1 cellular context compared by ENCODE assay signal in genomic region chr6:137845460-137845859, GRCh38.
A peak's percentile ranks its signal among the peaks of the same experiment; 100 is the strongest.
TF ChIP-seq lines count a peak whose summit lies in the region.

No MANE protein-coding gene starts in this region.

TF ChIP-seq in K562, 482 proteins besides CTCF, POLR2A, EP300 and RAD21 (continued from another document):
- TF ChIP-seq, protein P1, sequence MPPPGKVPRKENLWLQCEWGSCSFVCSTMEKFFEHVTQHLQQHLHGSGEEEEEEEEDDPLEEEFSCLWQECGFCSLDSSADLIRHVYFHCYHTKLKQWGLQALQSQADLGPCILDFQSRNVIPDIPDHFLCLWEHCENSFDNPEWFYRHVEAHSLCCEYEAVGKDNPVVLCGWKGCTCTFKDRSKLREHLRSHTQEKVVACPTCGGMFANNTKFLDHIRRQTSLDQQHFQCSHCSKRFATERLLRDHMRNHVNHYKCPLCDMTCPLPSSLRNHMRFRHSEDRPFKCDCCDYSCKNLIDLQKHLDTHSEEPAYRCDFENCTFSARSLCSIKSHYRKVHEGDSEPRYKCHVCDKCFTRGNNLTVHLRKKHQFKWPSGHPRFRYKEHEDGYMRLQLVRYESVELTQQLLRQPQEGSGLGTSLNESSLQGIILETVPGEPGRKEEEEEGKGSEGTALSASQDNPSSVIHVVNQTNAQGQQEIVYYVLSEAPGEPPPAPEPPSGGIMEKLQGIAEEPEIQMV (tag; conservative IDR thresholded peaks at IDR 0.05; ENCODE audit: low read depth): no peak
- TF ChIP-seq ETV6 (IDR thresholded peaks at IDR 0.05; ENCODE audit: borderline replicate concordance in 1 of 2, low read depth in 2 of 2, low read length in 1 of 2): no peak
- no peak for TF ChIP-seq ETV6 (CRISPR knock-in tag; IDR thresholded peaks at IDR 0.05; ENCODE audit: borderline replicate concordance)
- TF ChIP-seq CEBPB (tag; IDR thresholded peaks at IDR 0.05): no peak
- no peak for TF ChIP-seq MECOM (CRISPR knock-in tag; IDR thresholded peaks at IDR 0.05)
- no peak for TF ChIP-seq ZBTB40 (IDR thresholded peaks at IDR 0.05)
- no peak for TF ChIP-seq ZBTB40 (CRISPR knock-in tag; IDR thresholded peaks at IDR 0.05)
- TF ChIP-seq SMC3 (conservative IDR thresholded peaks at IDR 0.05; ENCODE audit: insufficient read depth, low read depth, low read length): 0 out of 2 replicates have a peak, but pooled peaks have one; percentile 21
- TF ChIP-seq TSC22D4 (tag; IDR thresholded peaks at IDR 0.05): no peak
- no peak for TF ChIP-seq ATF4 (CRISPR knock-in tag; IDR thresholded peaks at IDR 0.05)
- TF ChIP-seq, protein P2, sequence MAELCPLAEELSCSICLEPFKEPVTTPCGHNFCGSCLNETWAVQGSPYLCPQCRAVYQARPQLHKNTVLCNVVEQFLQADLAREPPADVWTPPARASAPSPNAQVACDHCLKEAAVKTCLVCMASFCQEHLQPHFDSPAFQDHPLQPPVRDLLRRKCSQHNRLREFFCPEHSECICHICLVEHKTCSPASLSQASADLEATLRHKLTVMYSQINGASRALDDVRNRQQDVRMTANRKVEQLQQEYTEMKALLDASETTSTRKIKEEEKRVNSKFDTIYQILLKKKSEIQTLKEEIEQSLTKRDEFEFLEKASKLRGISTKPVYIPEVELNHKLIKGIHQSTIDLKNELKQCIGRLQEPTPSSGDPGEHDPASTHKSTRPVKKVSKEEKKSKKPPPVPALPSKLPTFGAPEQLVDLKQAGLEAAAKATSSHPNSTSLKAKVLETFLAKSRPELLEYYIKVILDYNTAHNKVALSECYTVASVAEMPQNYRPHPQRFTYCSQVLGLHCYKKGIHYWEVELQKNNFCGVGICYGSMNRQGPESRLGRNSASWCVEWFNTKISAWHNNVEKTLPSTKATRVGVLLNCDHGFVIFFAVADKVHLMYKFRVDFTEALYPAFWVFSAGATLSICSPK (IDR thresholded peaks at IDR 0.05; ENCODE audit: borderline replicate concordance): no peak
